Comparison of ENCODE assay signal across 25 cellular contexts in the genomic region with DNA sequence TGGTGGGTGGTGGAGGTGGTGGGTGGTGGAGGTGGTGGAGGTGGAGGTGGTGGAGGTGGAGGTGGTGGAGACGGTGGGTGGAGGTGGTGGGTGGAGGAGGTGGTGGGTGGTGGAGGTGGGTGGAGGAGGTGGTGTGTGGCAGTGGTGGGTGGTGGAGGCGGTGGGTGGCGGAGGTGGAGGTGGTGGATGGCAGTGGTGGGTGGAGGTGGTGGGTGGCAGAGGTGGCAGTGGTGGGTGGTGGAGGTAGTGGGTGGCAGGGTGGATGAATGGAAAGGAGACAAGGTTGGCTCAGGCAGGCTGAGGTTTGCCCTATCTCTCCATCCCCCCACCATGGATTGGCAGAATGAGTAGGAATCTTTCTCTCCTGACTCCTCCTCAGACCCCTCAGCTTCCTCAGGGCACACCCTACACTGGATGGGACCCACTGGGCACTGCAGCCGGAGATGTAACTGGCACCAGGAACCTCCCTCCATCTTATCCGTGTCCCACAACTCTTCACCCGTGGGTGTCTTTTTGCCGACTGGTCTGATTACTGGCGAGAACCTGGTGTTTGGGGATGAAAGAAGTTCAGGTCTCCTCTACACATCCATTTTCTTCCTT.
DNase-seq lines count a peak whose midpoint lies in the region; ATAC-seq and TF ChIP-seq lines count a peak whose summit lies in the region.
"Had no signal": no experiment of that assay in that cellular context is flagged by ENCODE, and none has a peak within 500 bp of the region (broad histone marks: within the 10 kb centered on the region; RNA-seq: fewer than 3 reads in every experiment).

No MANE protein-coding gene starts in this region.

- peaks cover 36% of the 10 kb centered on the region for H3K4me1 ChIP-seq in Panc1 (ENCODE audit: control insufficient read depth, insufficient read depth, low read length)
- H3K4me1 ChIP-seq in osteoblast (ENCODE audit: insufficient read depth, low read length): peaks cover 16% of the 10 kb centered on the region
- peaks cover 18% of the 10 kb centered on the region for H3K4me1 ChIP-seq in PC-9 (replicated peaks; ENCODE audit: insufficient read depth)

- POLR2A ChIA-PET in activated CD4-positive, alpha-beta memory T cell treated with anti-CD3 and anti-CD28 coated beads for 36 hours (lab: Charles Lee): no interaction called here
- POLR2A ChIA-PET in activated CD4-positive, alpha-beta memory T cell treated with anti-CD3 and anti-CD28 coated beads, Interleukin-2, amount 10 ng/mL, durations not matched to agents 7 days and 5 days (lab: Charles Lee): no interaction called here
- POLR2A ChIA-PET in Panc1 (lab: Charles Lee) (no interaction called here), PC-9 (lab: Charles Lee; ENCODE audit: unreplicated experiment) (no interaction called here)

- no peaks in the 10 kb centered on the region for H3K27me3 Mint-ChIP-seq in activated CD4-positive, alpha-beta memory T cell treated with anti-CD3 and anti-CD28 coated beads for 36 hours
- peaks cover 19% of the 10 kb centered on the region for H3K27me3 Mint-ChIP-seq in activated CD4-positive, alpha-beta memory T cell treated with anti-CD3 and anti-CD28 coated beads, Interleukin-2, amount 10 ng/mL, durations not matched to agents 7 days and 5 days

- peaks cover 39% of the 10 kb centered on the region for H3K4me1 Mint-ChIP-seq in activated CD4-positive, alpha-beta memory T cell treated with anti-CD3 and anti-CD28 coated beads for 36 hours (ENCODE audit: low read depth)
- peaks cover 33% of the 10 kb centered on the region for H3K4me1 Mint-ChIP-seq in activated CD4-positive, alpha-beta memory T cell treated with anti-CD3 and anti-CD28 coated beads, Interleukin-2, amount 10 ng/mL, durations not matched to agents 7 days and 5 days

- H3K36me3 ChIP-seq in Panc1 (ENCODE audit: control insufficient read depth, insufficient read depth, low read length) (no peaks in the 10 kb centered on the region), osteoblast (ENCODE audit: insufficient read depth, low read length) (no peaks in the 10 kb centered on the region), PC-9 (ENCODE audit: low read depth) (no peaks in the 10 kb centered on the region)
- H3K36me3 ChIP-seq: cardiac muscle cell, colonic mucosa, left lung, suprapubic skin, upper lobe of left lung had no signal

- no peak overlapping the region for H3K4me3 Mint-ChIP-seq in activated CD4-positive, alpha-beta memory T cell treated with anti-CD3 and anti-CD28 coated beads for 36 hours
- no peak overlapping the region for H3K4me3 Mint-ChIP-seq in activated CD4-positive, alpha-beta memory T cell treated with anti-CD3 and anti-CD28 coated beads, Interleukin-2, amount 10 ng/mL, durations not matched to agents 7 days and 5 days
- H3K4me3 Mint-ChIP-seq: activated naive CD4-positive, alpha-beta T cell treated with anti-CD3 and anti-CD28 coated beads for 36 hours; IgD-negative memory B cell; memory B cell had no signal

- H3K27me3 ChIP-seq in Panc1 (ENCODE audit: control insufficient read depth, insufficient read depth, low read length) (no peaks in the 10 kb centered on the region), dorsolateral prefrontal cortex (no peaks in the 10 kb centered on the region), osteoblast (ENCODE audit: insufficient read depth, low read length) (no peaks in the 10 kb centered on the region), PC-9 (ENCODE audit: insufficient read depth, low read depth) (no peaks in the 10 kb centered on the region)
- H3K27me3 ChIP-seq: cardiac muscle cell, colonic mucosa, left lung, suprapubic skin, upper lobe of left lung had no signal

- H3K27ac Mint-ChIP-seq in activated CD4-positive, alpha-beta memory T cell treated with anti-CD3 and anti-CD28 coated beads for 36 hours: peak overlapping the region; percentile 23
- no peak overlapping the region for H3K27ac Mint-ChIP-seq in activated CD4-positive, alpha-beta memory T cell treated with anti-CD3 and anti-CD28 coated beads, Interleukin-2, amount 10 ng/mL, durations not matched to agents 7 days and 5 days
- H3K27ac Mint-ChIP-seq: activated naive CD4-positive, alpha-beta T cell treated with anti-CD3 and anti-CD28 coated beads for 36 hours; memory B cell had no signal

- H3K36me3 Mint-ChIP-seq in activated CD4-positive, alpha-beta memory T cell treated with anti-CD3 and anti-CD28 coated beads for 36 hours: no peaks in the 10 kb centered on the region
- H3K36me3 Mint-ChIP-seq in activated CD4-positive, alpha-beta memory T cell treated with anti-CD3 and anti-CD28 coated beads, Interleukin-2, amount 10 ng/mL, durations not matched to agents 7 days and 5 days (ENCODE audit: low read depth): no peaks in the 10 kb centered on the region
- H3K36me3 Mint-ChIP-seq: memory B cell had no signal

- no peaks in the 10 kb centered on the region for H3K79me2 ChIP-seq in osteoblast (ENCODE audit: insufficient read depth, low read length)
- no peaks in the 10 kb centered on the region for H3K79me2 ChIP-seq in PC-9 (ENCODE audit: low read depth)

- H3K9me3 Mint-ChIP-seq in activated CD4-positive, alpha-beta memory T cell treated with anti-CD3 and anti-CD28 coated beads for 36 hours: peaks cover 4% of the 10 kb centered on the region
- H3K9me3 Mint-ChIP-seq in activated CD4-positive, alpha-beta memory T cell treated with anti-CD3 and anti-CD28 coated beads, Interleukin-2, amount 10 ng/mL, durations not matched to agents 7 days and 5 days: no peaks in the 10 kb centered on the region
- H3K9me3 Mint-ChIP-seq: activated naive CD4-positive, alpha-beta T cell treated with anti-CD3 and anti-CD28 coated beads for 36 hours; IgD-negative memory B cell had no signal

- DNase-seq in activated CD4-positive, alpha-beta memory T cell treated with anti-CD3 and anti-CD28 coated beads for 36 hours: no peak
- DNase-seq in activated CD4-positive, alpha-beta memory T cell treated with anti-CD3 and anti-CD28 coated beads, Interleukin-2, amount 10 ng/mL, durations not matched to agents 7 days and 5 days: no peak
- no peak for DNase-seq in Panc1 (ENCODE audit: low read depth, low spot score)
- no peak for DNase-seq in dorsolateral prefrontal cortex
- DNase-seq in osteoblast (ENCODE audit: insufficient read length, low spot score, missing footprints): peak; percentile 80
- no peak for DNase-seq in NCI-H2227 (lab: John Stamatoyannopoulos, UW; ENCODE audit: unreplicated experiment)
- no peak for DNase-seq in PC-9
- DNase-seq in NCI-H2081 treated with DMSO at 0.1 percent for 48 hours (lab: John Stamatoyannopoulos, UW): no peak
- DNase-seq: activated naive CD4-positive, alpha-beta T cell treated with anti-CD3 and anti-CD28 coated beads for 36 hours; activated T-cell treated with anti-CD3 and anti-CD28 coated beads, Interleukin-2, amount 50 U/mL, for 48 hours; Caco-2; colonic mucosa; DMS53; erythroblast; glutamatergic neuron; NCI-H146; NCI-H748 treated with DMSO at 0.1 percent for 48 hours; SW 1271 had no signal

- in situ Hi-C loops in Panc1 (cut with HindIII; ENCODE audit: low pct_unique_long_range_greater_than_20kb, low sequenced_read_pairs): no loop called here

- BruUV-seq in Panc1 (replicated peaks; lab: Mats Ljungman, UMichigan): no TSS peak
- BruUV-seq in PC-9 (replicated peaks; lab: Mats Ljungman, UMichigan): no TSS peak

- H3K4me3 ChIP-seq in Panc1 (ENCODE audit: low read depth in 2 of 2, low read length in 2 of 2) (no peak overlapping the region), dorsolateral prefrontal cortex (no peak overlapping the region), osteoblast (ENCODE audit: insufficient read depth, low read length) (no peak overlapping the region), PC-9 (no peak overlapping the region)
- H3K4me3 ChIP-seq: cardiac muscle cell, colonic mucosa, left lung, suprapubic skin, upper lobe of left lung had no signal

- H2AFZ ChIP-seq in osteoblast (ENCODE audit: low read length) (no peak overlapping the region), PC-9 (no peak overlapping the region)

- H3K27ac ChIP-seq in Panc1 (ENCODE audit: low read length) (peak overlapping the region; percentile 67; the same call in 1 of the 2 replicates), dorsolateral prefrontal cortex (peak overlapping the region in 52 of 59 donors; percentile 16 to 89 (median 72)), osteoblast (ENCODE audit: low read depth, low read length) (no peak overlapping the region), PC-9 (no peak overlapping the region)
- H3K27ac ChIP-seq: C4-2B, cardiac muscle cell, colonic mucosa, left lung, suprapubic skin, upper lobe of left lung had no signal

- H3K4me2 ChIP-seq in osteoblast (ENCODE audit: insufficient read depth, low read length): no peak overlapping the region
- H3K4me2 ChIP-seq in PC-9: no peak overlapping the region

- H3K9me2 ChIP-seq in PC-9 (ENCODE audit: insufficient read depth): no peaks in the 10 kb centered on the region

- ATAC-seq in Panc1: no peak
- ATAC-seq: left lung had no signal

- intact Hi-C loops in activated CD4-positive, alpha-beta memory T cell treated with anti-CD3 and anti-CD28 coated beads for 36 hours (cut with micrococcal nuclease): no loop called here
- intact Hi-C loops in Panc1 (cut with micrococcal nuclease; ENCODE audit: unreplicated experiment): no loop called here
- intact Hi-C loops in dorsolateral prefrontal cortex (cut with DNase I): loop anchor here in 1 of 2 donors (5.0 kb wide), 2 partner anchors 43 to 132 kb away; no protein-coding TSS in a partner anchor
- intact Hi-C loops in PC-9 (cut with micrococcal nuclease; ENCODE audit: unreplicated experiment): no loop called here

- H3K9me3 ChIP-seq in Panc1 (ENCODE audit: control insufficient read depth, insufficient read depth, low read depth, low read length) (no peaks in the 10 kb centered on the region), osteoblast (ENCODE audit: low read depth, low read length) (no peaks in the 10 kb centered on the region), PC-9 (ENCODE audit: insufficient read depth, low read depth) (no peaks in the 10 kb centered on the region)
- H3K9me3 ChIP-seq: Caco-2, colonic mucosa, left lung, suprapubic skin, upper lobe of left lung had no signal

- no peak for TF ChIP-seq CTCF in Panc1 (IDR thresholded peaks at IDR 0.05)
- no peak for TF ChIP-seq CTCF in dorsolateral prefrontal cortex (IDR thresholded peaks at IDR 0.05 in 54 of 56, conservative IDR thresholded peaks at IDR 0.05 in 2 of 56; ENCODE audit: low read depth in 1 of 56, partially characterized antibody in 56 of 56)
- no peak for TF ChIP-seq CTCF in osteoblast (IDR thresholded peaks at IDR 0.05; ENCODE audit: extremely low read depth, low read depth, low read length)
- no peak for TF ChIP-seq CTCF in PC-9 (conservative IDR thresholded peaks at IDR 0.05)

- CTCF ChIA-PET in activated CD4-positive, alpha-beta memory T cell treated with anti-CD3 and anti-CD28 coated beads for 36 hours (lab: Charles Lee): no interaction called here
- CTCF ChIA-PET in activated CD4-positive, alpha-beta memory T cell treated with anti-CD3 and anti-CD28 coated beads, Interleukin-2, amount 10 ng/mL, durations not matched to agents 7 days and 5 days (lab: Charles Lee): interaction anchor here (1.3 kb wide), 1 partner anchor 312 kb away, joined by 3 read pairs; no protein-coding TSS in a partner anchor
- CTCF ChIA-PET in Panc1 (lab: Charles Lee) (no interaction called here), PC-9 (lab: Charles Lee) (no interaction called here)

- peaks cover 7% of the 10 kb centered on the region; the same call in 1 of the 2 replicates for H3F3A ChIP-seq in PC-9 (ENCODE audit: insufficient read depth, low read depth)

- no peaks in the 10 kb centered on the region for H4K20me1 ChIP-seq in osteoblast (ENCODE audit: insufficient read depth, low read length)
- H4K20me1 ChIP-seq in PC-9 (ENCODE audit: insufficient read depth): no peaks in the 10 kb centered on the region

Comparison
In these comparisons a context has a peak if more than half of its experiments do, and no peak if none do; other contexts are left out.
1. H3K27ac ChIP-seq: peak in Panc1 (single experiment) and dorsolateral prefrontal cortex (52 of 59); none in osteoblast (single experiment) and PC-9 (single experiment).